8 cellular contexts compared by ENCODE assay signal in genomic region chr10:95246582-95247051, GRCh38. TPM values are rescaled to one million over a fixed set of nuclear protein-coding genes. Genes with fewer than 3 reads are reported as not detected.
A peak's percentile ranks its signal among the peaks of the same experiment; 100 is the strongest.
DNase-seq lines count a peak whose midpoint lies in the region; ATAC-seq, FAIRE-seq and TF ChIP-seq lines count a peak whose summit lies in the region.

No MANE protein-coding gene starts in this region.

- peaks cover 0 to 1% (median 0%) of the 10 kb centered on the region in 3 donors for H3K9me3 Mint-ChIP-seq in IgD-negative memory B cell
- H3K9me3 Mint-ChIP-seq in activated naive CD4-positive, alpha-beta T cell treated with anti-CD3 and anti-CD28 coated beads, Interleukin-2, amount 50 U/mL, for 72 hours: no peaks in the 10 kb centered on the region

- no peak for FAIRE-seq in small intestine (lab: Jason Lieb, UNC)

- no peak overlapping the region for H3K4me3 Mint-ChIP-seq in IgD-negative memory B cell

- H3K27ac ChIP-seq in SK-N-MC (no peak overlapping the region), right atrium auricular region (peak overlapping the region; percentile 59 to 65), small intestine (ENCODE audit: low read depth in 1 of 2, low read length in 1 of 2) (peak overlapping the region in 1 of 2 donors; percentile 24)

- no peaks in the 10 kb centered on the region for H3K27me3 ChIP-seq in right atrium auricular region
- H3K27me3 ChIP-seq in small intestine (ENCODE audit: control insufficient read depth in 2 of 2, insufficient read depth in 2 of 2, low read length in 2 of 2): no peaks in the 10 kb centered on the region

- peaks cover 5% of the 10 kb centered on the region for H3K36me3 Mint-ChIP-seq in IgD-negative memory B cell
- H3K36me3 Mint-ChIP-seq in activated naive CD4-positive, alpha-beta T cell treated with anti-CD3 and anti-CD28 coated beads, Interleukin-2, amount 50 U/mL, for 72 hours: no peaks in the 10 kb centered on the region

- DNase-seq in activated gamma-delta T cell treated with Interleukin-2 at 50 U/mL for 16 hours (peak; percentile 67), activated gamma-delta T cell (lab: John Stamatoyannopoulos, UW) (no peak), SK-N-MC (ENCODE audit: low read depth, low spot score) (peak; percentile 5), right atrium auricular region (ENCODE audit: low spot score) (peak; percentile 85), small intestine (peak; percentile 77)
- peak in 1 of 2 donors; percentile 78 for DNase-seq in activated naive CD4-positive, alpha-beta T cell treated with anti-CD3 and anti-CD28 coated beads, Interleukin-2, amount 50 U/mL, for 72 hours (ENCODE audit: low spot score in 2 of 2)

- peak overlapping the region; percentile 64 to 91 (median 65) for H3K27ac Mint-ChIP-seq in IgD-negative memory B cell
- H3K27ac Mint-ChIP-seq in activated naive CD4-positive, alpha-beta T cell treated with anti-CD3 and anti-CD28 coated beads, Interleukin-2, amount 50 U/mL, for 72 hours: no peak overlapping the region

- H3K4me1 ChIP-seq in right atrium auricular region (peaks cover 0 to 49% of the 10 kb centered on the region in 2 donors), small intestine (ENCODE audit: control insufficient read depth in 2 of 2, insufficient read depth in 1 of 2, low read depth in 1 of 2, low read length in 1 of 2) (no peaks in the 10 kb centered on the region)

- H3K9me3 ChIP-seq in SK-N-MC (ENCODE audit: low read depth, low read length): no peaks in the 10 kb centered on the region
- no peaks in the 10 kb centered on the region for H3K9me3 ChIP-seq in right atrium auricular region
- no peaks in the 10 kb centered on the region for H3K9me3 ChIP-seq in small intestine (ENCODE audit: control insufficient read depth, low read depth)

- peak; percentile 53 to 62 for ATAC-seq in activated naive CD4-positive, alpha-beta T cell treated with anti-CD3 and anti-CD28 coated beads, Interleukin-2, amount 50 U/mL, for 72 hours
- no peak for ATAC-seq in HG03139 (IDR thresholded peaks at IDR 0.05; ENCODE audit: unreplicated experiment)

- H3K27me3 Mint-ChIP-seq in IgD-negative memory B cell: no peaks in the 10 kb centered on the region

- H3K4me3 ChIP-seq in SK-N-MC: no peak overlapping the region
- H3K4me3 ChIP-seq in right atrium auricular region: no peak overlapping the region
- no peak overlapping the region for H3K4me3 ChIP-seq in small intestine (ENCODE audit: low read depth in 1 of 2, low read length in 2 of 2)

- H3K36me3 ChIP-seq in SK-N-MC (ENCODE audit: insufficient read depth, low read length) (no peaks in the 10 kb centered on the region), right atrium auricular region (peaks cover 44% of the 10 kb centered on the region), small intestine (ENCODE audit: control insufficient read depth in 2 of 2, insufficient read depth in 2 of 2, low read length in 2 of 2) (peaks cover 2 to 4% of the 10 kb centered on the region in 2 donors)

- peak; percentile 88 to 89 for TF ChIP-seq CTCF in right atrium auricular region (IDR thresholded peaks at IDR 0.05)

- no peak overlapping the region for H3K9ac ChIP-seq in SK-N-MC (ENCODE audit: insufficient read length)

- peaks cover 16 to 23% (median 18%) of the 10 kb centered on the region in 3 donors for H3K4me1 Mint-ChIP-seq in IgD-negative memory B cell

- 7 to 17% (median 7%) methylated on average over 1 of the region's 1 CpG for WGBS in small intestine, 3 donors

RNA-seq across cellular contexts. Expression of gene PDLIM1, which starts 44.2 kb away (rescaled TPM):
- polyA plus RNA-seq in IgD-negative memory B cell (357 TPM), small intestine (100 to 1,000 TPM; 206 to 572 (median 368) TPM)
- total RNA-seq in activated naive CD4-positive, alpha-beta T cell treated with anti-CD3 and anti-CD28 coated beads, Interleukin-2, amount 50 U/mL, for 72 hours: 1 to 10 TPM in 1 of 2 donors, not detected in 1; 4.2 TPM
- total RNA-seq in right atrium auricular region: 100 to 1,000 TPM; 126 to 130 TPM

RNA-seq across cellular contexts. Expression of gene ACSM6, which starts 52.6 kb away (rescaled TPM):
- not detected for polyA plus RNA-seq in IgD-negative memory B cell
- total RNA-seq in activated naive CD4-positive, alpha-beta T cell treated with anti-CD3 and anti-CD28 coated beads, Interleukin-2, amount 50 U/mL, for 72 hours: not detected
- total RNA-seq in right atrium auricular region: not detected
- polyA plus RNA-seq in small intestine: not detected

Comparison
In these comparisons a context has a peak if more than half of its experiments do, and no peak if none do; other contexts are left out.
1. H3K27ac Mint-ChIP-seq: peak in IgD-negative memory B cell (3 of 3); none in activated naive CD4-positive, alpha-beta T cell treated with anti-CD3 and anti-CD28 coated beads, Interleukin-2, amount 50 U/mL, for 72 hours (0 of 2).
2. RNA of gene PDLIM1, which starts 44.2 kb away (total RNA-seq): 126 to 130 TPM in right atrium auricular region; 4.2 TPM in activated naive CD4-positive, alpha-beta T cell treated with anti-CD3 and anti-CD28 coated beads, Interleukin-2, amount 50 U/mL, for 72 hours; every median in the first group is over 10 times any median in the second.